Comparison of ENCODE assay signal across 1 cellular context in the genomic region with DNA sequence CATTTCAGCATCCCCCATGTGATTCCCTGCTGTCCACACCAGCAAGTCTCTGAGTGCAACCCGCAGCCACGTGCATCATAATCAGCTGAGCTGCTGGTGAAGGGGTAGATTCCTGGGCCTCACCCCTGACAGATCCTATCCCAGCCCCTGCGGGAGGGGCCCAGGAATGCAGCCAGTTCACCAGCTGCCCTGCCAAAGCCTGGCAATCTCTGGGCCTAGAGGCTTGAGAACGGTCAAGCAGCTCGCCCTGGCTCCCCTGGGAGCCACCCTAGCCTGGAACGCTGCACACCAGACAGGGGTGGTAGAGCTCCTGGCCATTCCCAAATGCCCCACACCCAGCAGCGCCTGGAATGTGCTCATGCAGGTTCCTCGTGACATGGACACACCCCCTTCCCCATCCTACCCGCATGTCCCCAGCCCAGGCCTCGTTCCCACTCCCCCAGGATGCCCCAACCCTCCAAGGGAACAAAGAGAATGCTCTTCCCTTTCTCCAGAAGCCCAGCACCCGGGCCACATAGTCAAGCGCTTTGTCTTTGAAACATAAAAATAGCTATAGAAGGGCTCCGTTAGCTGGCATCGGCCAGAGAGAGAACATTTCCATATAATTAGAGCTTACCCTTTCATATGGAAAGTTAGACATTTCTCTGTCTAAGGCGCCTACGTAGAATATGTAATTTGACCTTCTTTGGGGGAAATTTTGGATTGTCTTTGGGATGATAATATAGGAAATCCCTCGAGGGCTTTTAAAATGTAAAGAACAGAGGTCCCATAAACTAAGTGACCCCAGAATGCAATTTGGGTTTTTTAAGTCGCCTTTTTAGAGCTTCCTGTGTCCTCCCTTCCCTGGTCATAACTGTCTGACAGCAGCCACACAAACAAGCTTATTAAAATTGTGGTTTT.
TF ChIP-seq lines count a peak whose summit lies in the region.

No MANE protein-coding gene starts in this region.

TF ChIP-seq in GM23338, 12 proteins besides CTCF, POLR2A, EP300 and RAD21 (continued from another document):
- TF ChIP-seq, protein P1, sequence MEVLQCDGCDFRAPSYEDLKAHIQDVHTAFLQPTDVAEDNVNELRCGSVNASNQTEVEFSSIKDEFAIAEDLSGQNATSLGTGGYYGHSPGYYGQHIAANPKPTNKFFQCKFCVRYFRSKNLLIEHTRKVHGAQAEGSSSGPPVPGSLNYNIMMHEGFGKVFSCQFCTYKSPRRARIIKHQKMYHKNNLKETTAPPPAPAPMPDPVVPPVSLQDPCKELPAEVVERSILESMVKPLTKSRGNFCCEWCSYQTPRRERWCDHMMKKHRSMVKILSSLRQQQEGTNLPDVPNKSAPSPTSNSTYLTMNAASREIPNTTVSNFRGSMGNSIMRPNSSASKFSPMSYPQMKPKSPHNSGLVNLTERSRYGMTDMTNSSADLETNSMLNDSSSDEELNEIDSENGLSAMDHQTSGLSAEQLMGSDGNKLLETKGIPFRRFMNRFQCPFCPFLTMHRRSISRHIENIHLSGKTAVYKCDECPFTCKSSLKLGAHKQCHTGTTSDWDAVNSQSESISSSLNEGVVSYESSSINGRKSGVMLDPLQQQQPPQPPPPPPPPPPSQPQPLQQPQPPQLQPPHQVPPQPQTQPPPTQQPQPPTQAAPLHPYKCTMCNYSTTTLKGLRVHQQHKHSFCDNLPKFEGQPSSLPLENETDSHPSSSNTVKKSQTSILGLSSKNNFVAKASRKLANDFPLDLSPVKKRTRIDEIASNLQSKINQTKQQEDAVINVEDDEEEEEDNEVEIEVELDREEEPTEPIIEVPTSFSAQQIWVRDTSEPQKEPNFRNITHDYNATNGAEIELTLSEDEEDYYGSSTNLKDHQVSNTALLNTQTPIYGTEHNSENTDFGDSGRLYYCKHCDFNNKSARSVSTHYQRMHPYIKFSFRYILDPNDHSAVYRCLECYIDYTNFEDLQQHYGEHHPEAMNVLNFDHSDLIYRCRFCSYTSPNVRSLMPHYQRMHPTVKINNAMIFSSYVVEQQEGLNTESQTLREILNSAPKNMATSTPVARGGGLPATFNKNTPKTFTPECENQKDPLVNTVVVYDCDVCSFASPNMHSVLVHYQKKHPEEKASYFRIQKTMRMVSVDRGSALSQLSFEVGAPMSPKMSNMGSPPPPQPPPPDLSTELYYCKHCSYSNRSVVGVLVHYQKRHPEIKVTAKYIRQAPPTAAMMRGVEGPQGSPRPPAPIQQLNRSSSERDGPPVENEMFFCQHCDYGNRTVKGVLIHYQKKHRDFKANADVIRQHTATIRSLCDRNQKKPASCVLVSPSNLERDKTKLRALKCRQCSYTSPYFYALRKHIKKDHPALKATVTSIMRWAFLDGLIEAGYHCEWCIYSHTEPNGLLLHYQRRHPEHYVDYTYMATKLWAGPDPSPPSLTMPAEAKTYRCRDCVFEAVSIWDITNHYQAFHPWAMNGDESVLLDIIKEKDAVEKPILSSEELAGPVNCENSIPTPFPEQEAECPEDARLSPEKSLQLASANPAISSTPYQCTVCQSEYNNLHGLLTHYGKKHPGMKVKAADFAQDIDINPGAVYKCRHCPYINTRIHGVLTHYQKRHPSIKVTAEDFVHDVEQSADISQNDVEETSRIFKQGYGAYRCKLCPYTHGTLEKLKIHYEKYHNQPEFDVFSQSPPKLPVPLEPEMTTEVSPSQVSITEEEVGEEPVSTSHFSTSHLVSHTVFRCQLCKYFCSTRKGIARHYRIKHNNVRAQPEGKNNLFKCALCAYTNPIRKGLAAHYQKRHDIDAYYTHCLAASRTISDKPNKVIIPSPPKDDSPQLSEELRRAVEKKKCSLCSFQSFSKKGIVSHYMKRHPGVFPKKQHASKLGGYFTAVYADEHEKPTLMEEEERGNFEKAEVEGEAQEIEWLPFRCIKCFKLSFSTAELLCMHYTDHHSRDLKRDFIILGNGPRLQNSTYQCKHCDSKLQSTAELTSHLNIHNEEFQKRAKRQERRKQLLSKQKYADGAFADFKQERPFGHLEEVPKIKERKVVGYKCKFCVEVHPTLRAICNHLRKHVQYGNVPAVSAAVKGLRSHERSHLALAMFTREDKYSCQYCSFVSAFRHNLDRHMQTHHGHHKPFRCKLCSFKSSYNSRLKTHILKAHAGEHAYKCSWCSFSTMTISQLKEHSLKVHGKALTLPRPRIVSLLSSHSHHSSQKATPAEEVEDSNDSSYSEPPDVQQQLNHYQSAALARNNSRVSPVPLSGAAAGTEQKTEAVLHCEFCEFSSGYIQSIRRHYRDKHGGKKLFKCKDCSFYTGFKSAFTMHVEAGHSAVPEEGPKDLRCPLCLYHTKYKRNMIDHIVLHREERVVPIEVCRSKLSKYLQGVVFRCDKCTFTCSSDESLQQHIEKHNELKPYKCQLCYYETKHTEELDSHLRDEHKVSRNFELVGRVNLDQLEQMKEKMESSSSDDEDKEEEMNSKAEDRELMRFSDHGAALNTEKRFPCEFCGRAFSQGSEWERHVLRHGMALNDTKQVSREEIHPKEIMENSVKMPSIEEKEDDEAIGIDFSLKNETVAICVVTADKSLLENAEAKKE (CRISPR knock-in tag; IDR thresholded peaks at IDR 0.05): no peak
- TF ChIP-seq STAT1 (IDR thresholded peaks at IDR 0.05; ENCODE audit: unreplicated experiment): no peak
- no peak for TF ChIP-seq CREB1 (CRISPR knock-in tag; IDR thresholded peaks at IDR 0.05; ENCODE audit: low read depth)
